8 cellular contexts compared by ENCODE assay signal in the genomic region with DNA sequence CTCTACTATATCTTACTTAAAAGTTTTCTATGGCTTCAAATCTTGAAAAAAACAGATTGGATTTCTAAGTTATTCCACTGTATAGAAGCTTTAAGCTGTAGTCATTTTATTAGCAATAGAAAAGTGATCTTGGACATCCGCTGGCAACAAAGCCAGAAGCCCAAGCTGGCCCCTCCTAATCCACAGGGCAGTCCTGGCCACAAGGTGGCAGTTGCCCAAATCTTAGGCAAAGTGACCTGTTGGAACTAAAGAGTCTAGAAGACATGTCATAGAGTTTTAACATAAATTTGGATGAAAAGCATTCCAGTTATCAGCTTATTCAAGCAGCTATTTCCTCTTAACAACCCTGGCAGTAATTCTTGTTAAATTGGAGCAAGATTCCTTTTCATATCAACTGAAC.
DNase-seq lines count a peak whose midpoint lies in the region; ATAC-seq and TF ChIP-seq lines count a peak whose summit lies in the region.

No MANE protein-coding gene starts in this region.

- no peak overlapping the region for H3K14ac ChIP-seq in IMR-90 (replicated peaks; ENCODE audit: low read depth, low read length)

- no peak overlapping the region for H3K23ac ChIP-seq in IMR-90 (ENCODE audit: low read depth, low read length)

- H3K27me3 ChIP-seq in IMR-90 (ENCODE audit: control insufficient read depth, insufficient read depth, low read length) (peaks cover 11% of the 10 kb centered on the region), cardiac muscle cell (no peaks in the 10 kb centered on the region), smooth muscle cell (ENCODE audit: low read depth) (peaks cover 7% of the 10 kb centered on the region)

- no TSS peak for BruUV-seq in IMR-90 (replicated peaks; lab: Mats Ljungman, UMichigan)

- peaks cover 6% of the 10 kb centered on the region for H3K4me1 Mint-ChIP-seq in activated T-cell treated with anti-CD3 and anti-CD28 coated beads, Interleukin-2, amount 50 U/mL, for 72 hours (ENCODE audit: low read depth)

- H3K4me1 ChIP-seq in IMR-90 (ENCODE audit: control insufficient read depth, insufficient read depth, low read length) = no peaks in the 10 kb centered on the region
- H3K4me1 ChIP-seq in cardiac muscle cell (ENCODE audit: low read depth) = peaks cover 5% of the 10 kb centered on the region
- H3K4me1 ChIP-seq in smooth muscle cell (ENCODE audit: low read depth) = no peaks in the 10 kb centered on the region

- H3K4ac ChIP-seq in IMR-90 (ENCODE audit: low read depth, low read length) = no peak overlapping the region

- H2BK5ac ChIP-seq in IMR-90 (ENCODE audit: low read depth, low read length, poor library complexity, severe bottlenecking) = no peak overlapping the region

- no peaks in the 10 kb centered on the region for H3K79me1 ChIP-seq in IMR-90 (ENCODE audit: low read depth in 1 of 2, low read length in 2 of 2)

- H3K56ac ChIP-seq in IMR-90 (ENCODE audit: extremely low read depth, insufficient read depth, low read length) = no peak overlapping the region

- WGBS in IMR-90 (ENCODE audit: extremely low coverage in 2 of 2, insufficient read length in 1 of 2), 2 experiments = no CpG with 5 or more reads among the region's 1 CpG
- WGBS in smooth muscle cell (ENCODE audit: low lambda C conversion rate) = 78% methylated on average over 1 of the region's 1 CpG

- no peak overlapping the region for H2BK15ac ChIP-seq in IMR-90 (ENCODE audit: low read depth, low read length)

- H3K9me3 ChIP-seq in IMR-90 (ENCODE audit: control insufficient read depth, insufficient read depth, low read length) = peaks cover 3% of the 10 kb centered on the region
- no peaks in the 10 kb centered on the region for H3K9me3 ChIP-seq in cardiac muscle cell (ENCODE audit: low read depth)
- no peaks in the 10 kb centered on the region for H3K9me3 ChIP-seq in smooth muscle cell (replicated peaks; ENCODE audit: low read depth)

- H3K27me3 Mint-ChIP-seq in activated T-cell treated with anti-CD3 and anti-CD28 coated beads, Interleukin-2, amount 50 U/mL, for 72 hours (ENCODE audit: low read depth) = peaks cover 44% of the 10 kb centered on the region

- no peak overlapping the region for H4K8ac ChIP-seq in IMR-90 (ENCODE audit: low read depth in 2 of 2, low read length in 2 of 2)

- dilution Hi-C loops in IMR-90 (cut with HindIII; ENCODE audit: low sequenced_read_pairs, unreplicated experiment) = no loop called here

- H3K36me3 Mint-ChIP-seq in activated T-cell treated with anti-CD3 and anti-CD28 coated beads, Interleukin-2, amount 50 U/mL, for 72 hours (ENCODE audit: insufficient read depth in 2 of 2) = peaks cover 5% of the 10 kb centered on the region in 2 donors

- peak; percentile 59; the same call in 1 of the 2 replicates for ATAC-seq in IMR-90 (ENCODE audit: low read depth)
- no peak for ATAC-seq in activated T-cell treated with anti-CD3 and anti-CD28 coated beads, Interleukin-2, amount 50 U/mL, for 72 hours (replicated peaks in 1 of 2)
- ATAC-seq in GM18519 (IDR thresholded peaks at IDR 0.05; ENCODE audit: low FRiP score, unreplicated experiment) = no peak
- ATAC-seq in GM18873 (IDR thresholded peaks at IDR 0.05; ENCODE audit: low FRiP score, unreplicated experiment) = no peak

- H3K4me2 ChIP-seq in IMR-90 (ENCODE audit: low read depth, low read length) (no peak overlapping the region), smooth muscle cell (no peak overlapping the region)

- H3K9me3 Mint-ChIP-seq in activated T-cell treated with anti-CD3 and anti-CD28 coated beads, Interleukin-2, amount 50 U/mL, for 72 hours = peaks cover 7 to 8% of the 10 kb centered on the region in 2 donors

- H4K20me1 ChIP-seq in IMR-90 (ENCODE audit: insufficient read depth, low read length) (no peaks in the 10 kb centered on the region), smooth muscle cell (ENCODE audit: low read depth) (no peaks in the 10 kb centered on the region)

- no peaks in the 10 kb centered on the region for H3F3A ChIP-seq in smooth muscle cell (ENCODE audit: low read depth)

- no peak overlapping the region for H4K5ac ChIP-seq in IMR-90 (ENCODE audit: low read depth, low read length)

- CTCF ChIA-PET in IMR-90 (lab: Yijun Ruan, JAX) = interaction anchor here (0.7 to 1.4 kb wide), 5 partner anchors 10 to 456 kb away, joined by 3 to 9 read pairs (median 5); no protein-coding TSS in a partner anchor

- H2AFZ ChIP-seq in IMR-90 (replicated peaks; ENCODE audit: low read length, poor library complexity) = no peak overlapping the region
- no peak overlapping the region for H2AFZ ChIP-seq in smooth muscle cell (ENCODE audit: low read depth)

- DNase-seq in DMS 273 (lab: John Stamatoyannopoulos, UW; ENCODE audit: unreplicated experiment) = peak; percentile 61
- DNase-seq in DMS 273 treated with DMSO at 0.1 percent for 48 hours (lab: John Stamatoyannopoulos, UW) = no peak
- peak; percentile 32 for DNase-seq in IMR-90
- peak; percentile 22 to 25 for DNase-seq in activated T-cell treated with anti-CD3 and anti-CD28 coated beads, Interleukin-2, amount 50 U/mL, for 72 hours
- DNase-seq in cardiac muscle cell (ENCODE audit: low read depth in 1 of 2, low spot score in 1 of 2) = peak; percentile 68 to 70
- no peak for DNase-seq in smooth muscle cell (lab: John Stamatoyannopoulos, UW; ENCODE audit: unreplicated experiment)

- H3K36me3 ChIP-seq in IMR-90 (ENCODE audit: control insufficient read depth, insufficient read depth, low read length) (no peaks in the 10 kb centered on the region), cardiac muscle cell (no peaks in the 10 kb centered on the region), smooth muscle cell (ENCODE audit: low read depth) (no peaks in the 10 kb centered on the region)

- H3K27ac ChIP-seq in IMR-90 (ENCODE audit: insufficient read depth, low read length) (no peak overlapping the region), cardiac muscle cell (no peak overlapping the region), smooth muscle cell (ENCODE audit: low read depth) (no peak overlapping the region)

- no peak overlapping the region for H4K91ac ChIP-seq in IMR-90 (ENCODE audit: insufficient read depth, low read depth, low read length)

- no peaks in the 10 kb centered on the region for H3K9me1 ChIP-seq in IMR-90 (ENCODE audit: insufficient read depth, low read length)

- no peak overlapping the region for H2AK5ac ChIP-seq in IMR-90 (ENCODE audit: low read depth, low read length)

- TF ChIP-seq RAD21 in IMR-90 (IDR thresholded peaks at IDR 0.05; ENCODE audit: low read length) = peak; percentile 54

- no peak overlapping the region for H2AK9ac ChIP-seq in IMR-90 (replicated peaks; ENCODE audit: low read depth, low read length, poor library complexity)

- H3K18ac ChIP-seq in IMR-90 (ENCODE audit: low read depth, low read length) = no peak overlapping the region

- POLR2A ChIA-PET in IMR-90 (lab: Charles Lee; ENCODE audit: unreplicated experiment) = no interaction called here

- TF ChIP-seq CTCF in IMR-90 (conservative IDR thresholded peaks at IDR 0.05; ENCODE audit: low read depth, low read length) (peak; percentile 53), cardiac muscle cell (IDR thresholded peaks at IDR 0.05; ENCODE audit: low read depth, low read length) (peak; percentile 70), smooth muscle cell (IDR thresholded peaks at IDR 0.05; ENCODE audit: borderline replicate concordance, insufficient read depth, poor library complexity, severe bottlenecking) (peak; percentile 51)

- H3K4me3 ChIP-seq in IMR-90 (ENCODE audit: insufficient read depth, low read depth, low read length) = no peak overlapping the region
- no peak overlapping the region for H3K4me3 ChIP-seq in cardiac muscle cell
- H3K4me3 ChIP-seq in smooth muscle cell = no peak overlapping the region

- TF ChIP-seq POLR2A in IMR-90 (IDR thresholded peaks at IDR 0.05; ENCODE audit: low read depth, low read length) = no peak

- H3K27ac Mint-ChIP-seq in activated T-cell treated with anti-CD3 and anti-CD28 coated beads, Interleukin-2, amount 50 U/mL, for 72 hours = no peak overlapping the region

- H3K79me2 ChIP-seq in smooth muscle cell (ENCODE audit: low read depth) = no peaks in the 10 kb centered on the region

- H2BK120ac ChIP-seq in IMR-90 (ENCODE audit: low read depth, low read length) = no peak overlapping the region

- intact Hi-C loops in IMR-90 (cut with micrococcal nuclease) = loop anchor here (1.0 to 10.0 kb wide), 4 partner anchors 310 to 480 kb away; no protein-coding TSS in a partner anchor

- in situ Hi-C loops in IMR-90 (cut with MboI; ENCODE audit: low sequenced_read_pairs) = loop anchor here (10.0 kb wide), 1 partner anchor 460 kb away; no protein-coding TSS in a partner anchor

- no peak overlapping the region for H3K9ac ChIP-seq in IMR-90 (ENCODE audit: low read depth, low read length)
- no peak overlapping the region for H3K9ac ChIP-seq in smooth muscle cell (ENCODE audit: low read depth)

- H3K4me3 Mint-ChIP-seq in activated T-cell treated with anti-CD3 and anti-CD28 coated beads, Interleukin-2, amount 50 U/mL, for 72 hours = no peak overlapping the region

- H2BK20ac ChIP-seq in IMR-90 (ENCODE audit: low read depth, low read length) = no peak overlapping the region

TF ChIP-seq in IMR-90, 13 proteins besides CTCF, POLR2A, EP300 and RAD21:
- TF ChIP-seq SMC3 (IDR thresholded peaks at IDR 0.05; ENCODE audit: low read depth, low read length) (peak; percentile 72), NFE2L2 (IDR thresholded peaks at IDR 0.05; ENCODE audit: low read depth, low read length) (no peak)

Comparison
In these comparisons a context has a peak if more than half of its experiments do, and no peak if none do; other contexts are left out.
1. DNase-seq: peak in DMS 273 (single experiment), IMR-90 (single experiment), activated T-cell treated with anti-CD3 and anti-CD28 coated beads, Interleukin-2, amount 50 U/mL, for 72 hours (2 of 2) and cardiac muscle cell (2 of 2); none in DMS 273 treated with DMSO at 0.1 percent for 48 hours (single experiment) and smooth muscle cell (single experiment).
2. Peak in every context shown above with its lines, with median percentiles within 50 percentile points of each other: CTCF ChIP-seq.